In genomic region chr3:9916346-9916733, GRCh38 we compare ENCODE assay signal across 1 cellular context.
TF ChIP-seq lines count a peak whose summit lies in the region.

No MANE protein-coding gene starts in this region.

TF ChIP-seq in endothelial cell of umbilical vein, 7 proteins besides CTCF, POLR2A, EP300 and RAD21:
- TF ChIP-seq MAX (IDR thresholded peaks at IDR 0.05; ENCODE audit: insufficient read depth, insufficient read length) (no peak), EZH2 (IDR thresholded peaks at IDR 0.05; ENCODE audit: borderline replicate concordance, low read depth, low read length, severe bottlenecking) (no peak), MYC (IDR thresholded peaks at IDR 0.05; ENCODE audit: low read depth, low read length) (no peak), POLR2AphosphoS5 (IDR thresholded peaks at IDR 0.05; ENCODE audit: insufficient read depth, low read depth, low read length) (no peak), JUN (IDR thresholded peaks at IDR 0.05; ENCODE audit: borderline replicate concordance, insufficient read depth, insufficient read length, low read depth) (no peak), FOS (IDR thresholded peaks at IDR 0.05; ENCODE audit: borderline replicate concordance, insufficient read depth, low read length) (no peak), GATA2 (IDR thresholded peaks at IDR 0.05; ENCODE audit: insufficient read depth, insufficient read length, low read depth, low read length) (no peak)
